8 cellular contexts compared by ENCODE assay signal in the genomic region with DNA sequence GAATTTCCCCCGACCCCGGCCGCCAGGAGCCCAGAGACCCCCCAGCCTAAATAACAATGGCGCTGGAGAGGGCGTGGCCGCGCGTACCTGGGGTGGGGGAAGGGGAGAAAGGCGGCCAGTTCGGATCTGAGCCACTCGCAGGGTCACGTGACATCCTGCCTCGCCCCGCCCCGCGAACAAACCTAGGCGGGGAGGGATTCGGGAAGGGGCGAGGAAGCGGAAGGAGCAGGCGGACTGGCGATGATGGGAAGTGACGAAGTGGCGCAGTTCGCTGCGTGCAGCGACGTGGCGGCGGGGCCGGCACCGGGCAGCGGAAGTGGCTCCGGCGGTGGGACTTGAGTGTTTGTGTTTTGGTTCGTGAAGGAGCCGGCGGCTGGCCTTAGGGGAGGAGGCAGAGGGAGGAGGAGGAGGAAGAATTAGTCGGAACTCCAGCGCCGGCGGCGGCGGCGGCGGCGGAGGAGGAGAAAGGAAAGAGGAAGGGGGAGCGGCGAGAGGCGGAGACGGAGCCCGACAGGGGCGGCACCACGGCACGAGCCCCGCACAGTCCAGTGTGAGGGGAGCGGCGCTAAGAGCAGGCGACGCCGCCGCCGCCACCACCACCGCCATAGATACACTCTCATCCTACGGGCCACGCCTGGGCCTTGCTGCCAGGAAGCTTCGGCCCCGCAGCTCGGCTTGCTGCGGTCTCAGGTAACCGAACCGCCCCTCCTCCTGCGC. TPM values are rescaled to one million over a fixed set of nuclear protein-coding genes. Genes with fewer than 3 reads are reported as not detected.
DNase-seq lines count a peak whose midpoint lies in the region; ATAC-seq lines count a peak whose summit lies in the region.

A gene with protein sequence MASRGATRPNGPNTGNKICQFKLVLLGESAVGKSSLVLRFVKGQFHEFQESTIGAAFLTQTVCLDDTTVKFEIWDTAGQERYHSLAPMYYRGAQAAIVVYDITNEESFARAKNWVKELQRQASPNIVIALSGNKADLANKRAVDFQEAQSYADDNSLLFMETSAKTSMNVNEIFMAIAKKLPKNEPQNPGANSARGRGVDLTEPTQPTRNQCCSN (plus strand): TSS at position 266 of the 717 bp plus-strand sequence. CDS start 3,802 bp downstream, outside the sequence.

- peaks cover 0 to 4% of the 10 kb centered on the region in 2 donors for H3K9me3 Mint-ChIP-seq in activated naive CD4-positive, alpha-beta T cell treated with anti-CD3 and anti-CD28 coated beads, Interleukin-2, amount 50 U/mL, for 72 hours

- H3K27ac ChIP-seq in temporal lobe (ENCODE audit: low read depth, low read length), result peak within 1 kb of the TSS; percentile 81

- DNase-seq in NCI-H1092 treated with DMSO at 0.1 percent for 48 hours (lab: John Stamatoyannopoulos, UW) (peak; percentile 91), SKM-1 (lab: John Stamatoyannopoulos, UW; ENCODE audit: unreplicated experiment) (peak; percentile 97), globus pallidus (ENCODE audit: low spot score) (peak; percentile 97), occipital lobe (lab: John Stamatoyannopoulos, UW) (peak; percentile 94)
- peak; percentile 95 to 98 for DNase-seq in activated naive CD4-positive, alpha-beta T cell treated with anti-CD3 and anti-CD28 coated beads, Interleukin-2, amount 50 U/mL, for 72 hours (ENCODE audit: low spot score in 2 of 2)

- H3K27ac Mint-ChIP-seq in activated naive CD4-positive, alpha-beta T cell treated with anti-CD3 and anti-CD28 coated beads, Interleukin-2, amount 50 U/mL, for 72 hours, result peak within 1 kb of the TSS; percentile 98 to 99

- peak within 1 kb of the TSS; percentile 93 for H3K4me3 ChIP-seq in GM08714 (ENCODE audit: low read length)

- H3K36me3 Mint-ChIP-seq in activated naive CD4-positive, alpha-beta T cell treated with anti-CD3 and anti-CD28 coated beads, Interleukin-2, amount 50 U/mL, for 72 hours, result peaks cover 21 to 24% of the 10 kb centered on the region in 2 donors

- ATAC-seq in HG02610 (IDR thresholded peaks at IDR 0.05; ENCODE audit: unreplicated experiment), result peak; percentile 97
- peak; percentile 93 for ATAC-seq in activated naive CD4-positive, alpha-beta T cell treated with anti-CD3 and anti-CD28 coated beads, Interleukin-2, amount 50 U/mL, for 72 hours

RNA-seq across cellular contexts. Expression of the gene that starts here (rescaled TPM):
- total RNA-seq in activated naive CD4-positive, alpha-beta T cell treated with anti-CD3 and anti-CD28 coated beads, Interleukin-2, amount 50 U/mL, for 72 hours, result 10 to 100 TPM; 56.3 to 80.8 TPM
- 62.9 TPM for total RNA-seq in occipital lobe
- total RNA-seq in temporal lobe, result 73.0 TPM

Comparison
In these comparisons a context has a peak if more than half of its experiments do, and no peak if none do; other contexts are left out.
1. Peak in every context shown above with its lines: DNase-seq, ATAC-seq, H3K4me3 ChIP-seq and H3K27ac ChIP-seq.